ENCODE assay signal across 22 cellular contexts in the genomic region with DNA sequence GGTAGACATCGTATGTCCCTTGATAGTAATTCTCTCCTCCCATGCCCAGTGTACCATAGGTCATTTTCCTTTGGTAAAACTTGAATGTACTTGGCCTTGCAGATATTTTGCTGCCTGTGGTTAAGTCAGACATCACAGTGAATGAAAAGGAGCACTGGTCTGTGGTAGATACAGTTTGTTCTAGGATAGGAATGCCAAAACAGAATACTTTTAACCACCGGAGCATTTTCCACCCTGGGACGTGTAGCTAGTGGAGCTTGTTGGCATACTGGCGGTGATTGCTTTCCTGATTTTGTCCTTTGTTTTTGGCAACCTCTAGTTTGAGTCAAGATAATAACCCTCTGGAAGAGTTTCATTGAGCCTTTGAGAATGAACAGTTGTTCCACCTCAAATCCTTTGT.
"Had no signal": no experiment of that assay in that cellular context is flagged by ENCODE, and none has a peak within 500 bp of the region (broad histone marks: within the 10 kb centered on the region; RNA-seq: fewer than 3 reads in every experiment).

No MANE protein-coding gene starts in this region.

- H3K27ac Mint-ChIP-seq: activated B cell treated with CpG ODN at 0.5 μM for 24 hours; activated naive CD4-positive, alpha-beta T cell treated with anti-CD3 and anti-CD28 coated beads, Interleukin-2, amount 10 ng/mL, durations not matched to agents 7 days and 5 days; endodermal cell; naive B cell; T-helper 1 cell treated with Interleukin-12 subunit alpha and Interleukin-12 subunit beta and Interleukin-4 antibody, amounts not matched to agents 30 μg/mL and 1 μg/mL, for 36 hours had no signal

- H3K4me3 Mint-ChIP-seq: activated B cell treated with CpG ODN at 0.5 μM for 24 hours; activated naive CD4-positive, alpha-beta T cell treated with anti-CD3 and anti-CD28 coated beads, Interleukin-2, amount 10 ng/mL, durations not matched to agents 7 days and 5 days; endodermal cell; naive B cell; neural crest cell; T-helper 1 cell treated with Interleukin-12 subunit alpha and Interleukin-12 subunit beta and Interleukin-4 antibody, amounts not matched to agents 30 μg/mL and 1 μg/mL, for 36 hours had no signal

- H3K27ac ChIP-seq: spleen, upper lobe of right lung had no signal

- H3K36me3 ChIP-seq: spleen, upper lobe of right lung had no signal

- H3K9me3 ChIP-seq: upper lobe of right lung had no signal

- H3K9me3 Mint-ChIP-seq: endodermal cell had no signal

- H3K4me3 ChIP-seq: upper lobe of right lung had no signal

- H3K27me3 ChIP-seq: spleen, upper lobe of right lung had no signal

- H3K4me1 Mint-ChIP-seq: activated B cell treated with CpG ODN at 0.5 μM for 24 hours, naive B cell had no signal

- H3K36me3 Mint-ChIP-seq: activated naive CD4-positive, alpha-beta T cell treated with anti-CD3 and anti-CD28 coated beads, Interleukin-2, amount 10 ng/mL, durations not matched to agents 7 days and 5 days; naive B cell had no signal

- DNase-seq: activated B cell treated with CpG ODN at 0.5 μM for 24 hours; activated CD4-positive, alpha-beta T cell treated with anti-CD3 and anti-CD28 coated beads for 4 hours; activated CD4-positive, alpha-beta T cell treated with anti-CD3 and anti-CD28 coated beads, Interleukin-2, amount 50 U/mL, for 48 hours; activated effector memory CD4-positive, alpha-beta T cell treated with anti-CD3 and anti-CD28 coated beads, Interleukin-2, amount 50 U/mL, for 16 hours; activated naive CD4-positive, alpha-beta T cell treated with anti-CD3 and anti-CD28 coated beads, Interleukin-2, amount 10 ng/mL, durations not matched to agents 7 days and 5 days; activated T-cell treated with anti-CD3 and anti-CD28 coated beads, Interleukin-2, amount 50 U/mL, for 48 hours; cortex of kidney; endodermal cell; foreskin melanocyte; hypothalamus; islet precursor cell; left cardiac atrium; mesenchymal stem cell; naive B cell; retina; spleen; stimulated activated CD4-positive, alpha-beta T cell treated with anti-CD3 and anti-CD28 coated beads, Interleukin-4, amount 100 ng/mL, for 1 hour; stimulated activated naive CD8-positive, alpha-beta T cell treated with anti-CD3 and anti-CD28 coated beads, Interleukin-15, Interleukin-2, amounts not matched to agents 100 U/mL and 50 U/mL, for 24 hours; T1000; upper lobe of right lung had no signal
